ENCODE assay signal across 8 cellular contexts in genomic region chr17:47649153-47649971, GRCh38. TPM values are rescaled to one million over a fixed set of nuclear protein-coding genes. Genes with fewer than 3 reads are reported as not detected.
DNase-seq lines count a peak whose midpoint lies in the region; ATAC-seq and TF ChIP-seq lines count a peak whose summit lies in the region.

Gene KPNB1 (plus strand): TSS chr17:47649919. CDS start chr17:47650245, 326 bp downstream.

- no peaks in the 10 kb centered on the region for H3K9me3 Mint-ChIP-seq in activated T-helper 17 cell treated with anti-CD3 and anti-CD28 coated beads, Interleukin-2, amount 50 U/mL, for 72 hours
- peaks cover 0 to 3% (median 0%) of the 10 kb centered on the region in 11 donors for H3K9me3 Mint-ChIP-seq in naive thymus-derived CD4-positive, alpha-beta T cell
- H3K9me3 Mint-ChIP-seq in stimulated activated naive B cell treated with anti-CD40 and anti-IgM and Interleukin-4, amounts not matched to agents 10 μg/mL and 1 μg/mL and 100 μg/mL, for 72 hours: no peaks in the 10 kb centered on the region

- peaks cover 51% of the 10 kb centered on the region for H3K36me3 Mint-ChIP-seq in activated T-helper 17 cell treated with anti-CD3 and anti-CD28 coated beads, Interleukin-2, amount 50 U/mL, for 72 hours (ENCODE audit: low read depth)
- peaks cover 0 to 30% (median 9%) of the 10 kb centered on the region in 5 donors for H3K36me3 Mint-ChIP-seq in naive thymus-derived CD4-positive, alpha-beta T cell
- H3K36me3 Mint-ChIP-seq in stimulated activated naive B cell treated with anti-CD40 and anti-IgM and Interleukin-4, amounts not matched to agents 10 μg/mL and 1 μg/mL and 100 μg/mL, for 72 hours: peaks cover 19 to 36% of the 10 kb centered on the region in 2 donors

- POLR2A ChIA-PET in RWPE1 (lab: Yijun Ruan, JAX; ENCODE audit: low non-redundant PET): no interaction called here
- POLR2A ChIA-PET in naive thymus-derived CD4-positive, alpha-beta T cell (lab: Charles Lee): interaction anchor here (0.6 to 5.3 kb wide), 15 partner anchors 11 to 460 kb away, joined by 3 to 92 read pairs (median 4); partner anchors contain the start of genes CDC27, EFCAB13, LRRC46 and MRPL10

- peak within 1 kb of the TSS; percentile 88 for H3K4me3 ChIP-seq in LNCaP clone FGC (ENCODE audit: low read depth, low read length)
- H3K4me3 ChIP-seq in naive thymus-derived CD4-positive, alpha-beta T cell (ENCODE audit: low read length): peak within 1 kb of the TSS; percentile 55

- peaks cover 6 to 24% (median 14%) of the 10 kb centered on the region in 3 experiments for H3K36me3 ChIP-seq in naive thymus-derived CD4-positive, alpha-beta T cell (ENCODE audit: control insufficient read depth in 2 of 3, insufficient read depth in 3 of 3, low read length in 3 of 3)

- H3K9me3 ChIP-seq in naive thymus-derived CD4-positive, alpha-beta T cell (ENCODE audit: control insufficient read depth in 2 of 3, low read length in 3 of 3): no peaks in the 10 kb centered on the region

- peak; percentile 85 for ATAC-seq in activated T-helper 17 cell treated with anti-CD3 and anti-CD28 coated beads, Interleukin-2, amount 50 U/mL, for 72 hours (replicated peaks)
- peak; percentile 90 for ATAC-seq in naive thymus-derived CD4-positive, alpha-beta T cell
- ATAC-seq in stimulated activated naive B cell treated with anti-CD40 and anti-IgM and Interleukin-4, amounts not matched to agents 10 μg/mL and 1 μg/mL and 100 μg/mL, for 72 hours (replicated peaks): peak; percentile 86 to 88

- CTCF ChIA-PET in RWPE1 (lab: Yijun Ruan, JAX): interaction anchor here (0.5 to 0.9 kb wide), 6 partner anchors 9 to 481 kb away, joined by 3 to 4 read pairs (median 3); partner anchors contain the start of gene CDK5RAP3
- CTCF ChIA-PET in naive thymus-derived CD4-positive, alpha-beta T cell (lab: Charles Lee): interaction anchor here (1.1 to 2.1 kb wide), 3 partner anchors 9 to 44 kb away, joined by 6 to 18 read pairs (median 7); no protein-coding TSS in a partner anchor

- H3K4me1 Mint-ChIP-seq in activated T-helper 17 cell treated with anti-CD3 and anti-CD28 coated beads, Interleukin-2, amount 50 U/mL, for 72 hours: peaks cover 33% of the 10 kb centered on the region
- peaks cover 40 to 67% (median 53%) of the 10 kb centered on the region in 7 donors for H3K4me1 Mint-ChIP-seq in naive thymus-derived CD4-positive, alpha-beta T cell
- H3K4me1 Mint-ChIP-seq in stimulated activated naive B cell treated with anti-CD40 and anti-IgM and Interleukin-4, amounts not matched to agents 10 μg/mL and 1 μg/mL and 100 μg/mL, for 72 hours: peaks cover 23 to 47% of the 10 kb centered on the region in 2 donors

- DNase-seq in Daoy (ENCODE audit: low read depth): peak; percentile 100
- peak; percentile 97 for DNase-seq in GOT3 (lab: John Stamatoyannopoulos, UW)
- peak; percentile 100 for DNase-seq in LNCaP clone FGC (ENCODE audit: low read depth)
- peak; percentile 97 for DNase-seq in RWPE1 (ENCODE audit: low spot score)
- peak; percentile 100 for DNase-seq in fibroblast of gingiva (ENCODE audit: low read depth)
- DNase-seq in naive thymus-derived CD4-positive, alpha-beta T cell: peak; percentile 85 to 97 (median 97)
- DNase-seq in stimulated activated naive B cell treated with anti-CD40 and anti-IgM and Interleukin-4, amounts not matched to agents 10 μg/mL and 1 μg/mL and 100 μg/mL, for 72 hours: peak; percentile 99

- H3K27ac Mint-ChIP-seq in activated T-helper 17 cell treated with anti-CD3 and anti-CD28 coated beads, Interleukin-2, amount 50 U/mL, for 72 hours: peak within 1 kb of the TSS; percentile 97
- H3K27ac Mint-ChIP-seq in naive thymus-derived CD4-positive, alpha-beta T cell: peak within 1 kb of the TSS; percentile 92 to 100 (median 98)
- peak within 1 kb of the TSS; percentile 99 for H3K27ac Mint-ChIP-seq in stimulated activated naive B cell treated with anti-CD40 and anti-IgM and Interleukin-4, amounts not matched to agents 10 μg/mL and 1 μg/mL and 100 μg/mL, for 72 hours

- intact Hi-C loops in naive thymus-derived CD4-positive, alpha-beta T cell (cut with micrococcal nuclease): loop anchor here (1.0 to 5.0 kb wide), 13 partner anchors 11 to 1243 kb away; partner anchors contain the start of genes SP2 (in 2 of the 2), ATP5MC1 (in 1 of the 2), CBX1 (in 1 of the 2) and CDC27 (in 1 of the 2)

- H3K27me3 Mint-ChIP-seq in activated T-helper 17 cell treated with anti-CD3 and anti-CD28 coated beads, Interleukin-2, amount 50 U/mL, for 72 hours: no peaks in the 10 kb centered on the region
- no peaks in the 10 kb centered on the region for H3K27me3 Mint-ChIP-seq in naive thymus-derived CD4-positive, alpha-beta T cell
- H3K27me3 Mint-ChIP-seq in stimulated activated naive B cell treated with anti-CD40 and anti-IgM and Interleukin-4, amounts not matched to agents 10 μg/mL and 1 μg/mL and 100 μg/mL, for 72 hours: no peaks in the 10 kb centered on the region

- TF ChIP-seq CTCF in LNCaP clone FGC (IDR thresholded peaks at IDR 0.05; ENCODE audit: control insufficient read depth, extremely low read depth, insufficient read depth): no peak
- no peak for TF ChIP-seq CTCF in RWPE1 (conservative IDR thresholded peaks at IDR 0.05; ENCODE audit: low read depth)

- peak within 1 kb of the TSS; percentile 94 for H3K4me3 Mint-ChIP-seq in activated T-helper 17 cell treated with anti-CD3 and anti-CD28 coated beads, Interleukin-2, amount 50 U/mL, for 72 hours
- H3K4me3 Mint-ChIP-seq in naive thymus-derived CD4-positive, alpha-beta T cell: peak within 1 kb of the TSS; percentile 92 to 100 (median 99)
- peak within 1 kb of the TSS; percentile 93 to 99 for H3K4me3 Mint-ChIP-seq in stimulated activated naive B cell treated with anti-CD40 and anti-IgM and Interleukin-4, amounts not matched to agents 10 μg/mL and 1 μg/mL and 100 μg/mL, for 72 hours

- H3K27me3 ChIP-seq in naive thymus-derived CD4-positive, alpha-beta T cell (ENCODE audit: control insufficient read depth in 2 of 2, insufficient read depth in 2 of 2, low read length in 2 of 2): no peaks in the 10 kb centered on the region

- H3K27ac ChIP-seq in RWPE1: peak within 1 kb of the TSS; percentile 98
- H3K27ac ChIP-seq in naive thymus-derived CD4-positive, alpha-beta T cell (ENCODE audit: low read depth, low read length): peak within 1 kb of the TSS; percentile 80

- H3K4me1 ChIP-seq in naive thymus-derived CD4-positive, alpha-beta T cell (ENCODE audit: control insufficient read depth in 2 of 2, insufficient read depth in 2 of 2, low read length in 2 of 2): peaks cover 26 to 34% of the 10 kb centered on the region in 2 donors

RNA-seq across cellular contexts. Expression of gene KPNB1, which starts in this region (rescaled TPM):
- 541 and 550 TPM in 2 replicates for total RNA-seq in Daoy (2014; rRNA removed; shearing (Covaris generic))
- total RNA-seq in activated T-helper 17 cell treated with anti-CD3 and anti-CD28 coated beads, Interleukin-2, amount 50 U/mL, for 72 hours: 100 to 1,000 TPM; 451 to 724 TPM
- 100 to 1,000 TPM; 185 to 465 (median 255) TPM for total RNA-seq in naive thymus-derived CD4-positive, alpha-beta T cell
- 10 to 100 TPM; 21.1 to 30.0 TPM for polyA plus RNA-seq in naive thymus-derived CD4-positive, alpha-beta T cell

Comparison
In these comparisons a context has a peak if more than half of its experiments do, and no peak if none do; other contexts are left out.
1. Peak in every context shown above with its lines: DNase-seq, ATAC-seq, H3K4me3 ChIP-seq and H3K27ac ChIP-seq.